In genomic region chr11:117908261-117908895, GRCh38 we compare ENCODE assay signal across 15 cellular contexts. TPM values are rescaled to one million over a fixed set of nuclear protein-coding genes. Genes with fewer than 3 reads are reported as not detected.
DNase-seq lines count a peak whose midpoint lies in the region; ATAC-seq and TF ChIP-seq lines count a peak whose summit lies in the region.
"Had no signal": no experiment of that assay in that cellular context is flagged by ENCODE, and none has a peak within 500 bp of the region (broad histone marks: within the 10 kb centered on the region; RNA-seq: fewer than 3 reads in every experiment).

No MANE protein-coding gene starts in this region.

- H3K27me3 Mint-ChIP-seq in endodermal cell (ENCODE audit: insufficient read depth): no peaks in the 10 kb centered on the region

- no peak for TF ChIP-seq CTCF in cardiac muscle cell (IDR thresholded peaks at IDR 0.05; ENCODE audit: low read depth, low read length)
- TF ChIP-seq CTCF in left ventricle myocardium inferior (IDR thresholded peaks at IDR 0.05; ENCODE audit: borderline replicate concordance): no peak
- peak; percentile 19 for TF ChIP-seq CTCF in endodermal cell (conservative IDR thresholded peaks at IDR 0.05)
- TF ChIP-seq CTCF in upper lobe of left lung (IDR thresholded peaks at IDR 0.05): no peak

- peak overlapping the region; percentile 52 for H3K27ac Mint-ChIP-seq in endodermal cell

- H3K4me1 Mint-ChIP-seq in endodermal cell: peaks cover 10% of the 10 kb centered on the region

- no peaks in the 10 kb centered on the region for H3K27me3 ChIP-seq in cardiac muscle cell
- H3K27me3 ChIP-seq in left ventricle myocardium inferior (ENCODE audit: low read depth): peaks cover 11% of the 10 kb centered on the region
- no peaks in the 10 kb centered on the region for H3K27me3 ChIP-seq in endodermal cell (ENCODE audit: control insufficient read depth, insufficient read depth, low read length, poor library complexity, severe bottlenecking)
- no peaks in the 10 kb centered on the region for H3K27me3 ChIP-seq in upper lobe of left lung
- H3K27me3 ChIP-seq: BLaER1 treated with 17β-estradiol and CSF1 and Interleukin-3, amounts not matched to agents 10 nM and 100 nM had no signal

- H3K4me3 ChIP-seq in cardiac muscle cell (no peak overlapping the region), left ventricle myocardium inferior (no peak overlapping the region), endodermal cell (ENCODE audit: low read length) (no peak overlapping the region), upper lobe of left lung (no peak overlapping the region)
- H3K4me3 ChIP-seq: BLaER1 treated with 17β-estradiol and CSF1 and Interleukin-3, amounts not matched to agents 10 nM and 100 nM; psoas muscle had no signal

- H3K4me1 ChIP-seq in cardiac muscle cell (ENCODE audit: low read depth) (peaks cover 29% of the 10 kb centered on the region), left ventricle myocardium inferior (peaks cover 6% of the 10 kb centered on the region), endodermal cell (ENCODE audit: control insufficient read depth, insufficient read depth, low read length) (no peaks in the 10 kb centered on the region), upper lobe of left lung (peaks cover 3 to 11% (median 5%) of the 10 kb centered on the region in 4 donors)
- H3K4me1 ChIP-seq: psoas muscle had no signal

- intact Hi-C loops in left ventricle myocardium inferior (cut with micrococcal nuclease): loop anchor here (10.0 kb wide), 1 partner anchor 64 kb away; no protein-coding TSS in a partner anchor

- H3K36me3 Mint-ChIP-seq in endodermal cell (ENCODE audit: low read depth): no peaks in the 10 kb centered on the region

- H3K9me3 ChIP-seq in cardiac muscle cell (ENCODE audit: low read depth): no peaks in the 10 kb centered on the region
- H3K9me3 ChIP-seq in left ventricle myocardium inferior (replicated peaks): no peaks in the 10 kb centered on the region
- no peaks in the 10 kb centered on the region for H3K9me3 ChIP-seq in endodermal cell (ENCODE audit: control insufficient read depth, low read length)
- no peaks in the 10 kb centered on the region for H3K9me3 ChIP-seq in upper lobe of left lung
- H3K9me3 ChIP-seq: BLaER1 treated with 17β-estradiol and CSF1 and Interleukin-3, amounts not matched to agents 10 nM and 100 nM; HAP-1; psoas muscle had no signal

- ATAC-seq in upper lobe of left lung (ENCODE audit: low FRiP score in 2 of 2) (no peak), GM18867 (IDR thresholded peaks at IDR 0.05; ENCODE audit: unreplicated experiment) (no peak), GM18519 (IDR thresholded peaks at IDR 0.05; ENCODE audit: low FRiP score, unreplicated experiment) (no peak)
- ATAC-seq: psoas muscle had no signal

- no peak overlapping the region for H3K4me3 Mint-ChIP-seq in endodermal cell

- no peaks in the 10 kb centered on the region for H3K9me3 Mint-ChIP-seq in endodermal cell

- 89% methylated on average over 12 to 16 of the region's 16 CpGs for WGBS in endodermal cell (ENCODE audit: insufficient coverage in 1 of 2, insufficient read length in 1 of 2), 2 experiments
- WGBS in upper lobe of left lung, 2 donors: 87 to 96% methylated on average over 13 to 15 of the region's 16 CpGs

- TF ChIP-seq POLR2A in upper lobe of left lung (IDR thresholded peaks at IDR 0.05): no peak

- no peak overlapping the region for H3K9ac ChIP-seq in endodermal cell (ENCODE audit: extremely low read depth, low read length, poor library complexity, severe bottlenecking)
- H3K9ac ChIP-seq: BLaER1 treated with 17β-estradiol and CSF1 and Interleukin-3, amounts not matched to agents 10 nM and 100 nM had no signal

- no peaks in the 10 kb centered on the region for H3K36me3 ChIP-seq in cardiac muscle cell
- no peaks in the 10 kb centered on the region for H3K36me3 ChIP-seq in left ventricle myocardium inferior
- no peaks in the 10 kb centered on the region for H3K36me3 ChIP-seq in endodermal cell (ENCODE audit: control insufficient read depth, insufficient read depth, low read length)
- H3K36me3 ChIP-seq in upper lobe of left lung: peaks cover 0 to 2% (median 0%) of the 10 kb centered on the region in 4 donors
- H3K36me3 ChIP-seq: BLaER1 treated with 17β-estradiol and CSF1 and Interleukin-3, amounts not matched to agents 10 nM and 100 nM; HAP-1 had no signal

- peak overlapping the region; percentile 51 for H3K27ac ChIP-seq in cardiac muscle cell
- no peak overlapping the region for H3K27ac ChIP-seq in left ventricle myocardium inferior (replicated peaks)
- H3K27ac ChIP-seq in endodermal cell (ENCODE audit: low read depth, low read length): no peak overlapping the region
- H3K27ac ChIP-seq in upper lobe of left lung: no peak overlapping the region
- H3K27ac ChIP-seq: BLaER1 treated with 17β-estradiol and CSF1 and Interleukin-3, amounts not matched to agents 10 nM and 100 nM; psoas muscle had no signal

- TF ChIP-seq EP300 in upper lobe of left lung (IDR thresholded peaks at IDR 0.05): no peak

- DNase-seq in cardiac muscle cell (ENCODE audit: low read depth in 1 of 2, low spot score in 1 of 2): no peak
- DNase-seq in left ventricle myocardium inferior: no peak
- DNase-seq in NOMO-1 treated with DMSO at 0.1 percent for 48 hours (lab: John Stamatoyannopoulos, UW; ENCODE audit: unreplicated experiment): peak; percentile 57
- DNase-seq in endodermal cell: peak; percentile 71
- peak; percentile 19 to 44 for DNase-seq in upper lobe of left lung
- no peak for DNase-seq in NCI-H82 (lab: John Stamatoyannopoulos, UW)
- DNase-seq: activated T-cell treated with anti-CD3 and anti-CD28 coated beads, Interleukin-2, amount 50 U/mL, for 48 hours; kidney glomerular epithelial cell; NCI-H226; stimulated activated CD4-positive, alpha-beta T cell treated with anti-CD3 and anti-CD28 coated beads, Interleukin-15, amount 100 ng/mL, for 24 hours had no signal

RNA-seq across cellular contexts. Expression of gene TMPRSS13, which starts 20.8 kb away (rescaled TPM):
- total RNA-seq in cardiac muscle cell (0.04 and 0.66 TPM in 2 replicates), left ventricle myocardium inferior (not detected), endodermal cell (1 to 10 TPM; 2.5 to 6.4 TPM), upper lobe of left lung (10 to 100 TPM in 2 of 6 donors, 1 to 10 TPM in 4; 4.6 to 26.2 (median 6.1) TPM)
- polyA plus RNA-seq in cardiac muscle cell: 0.40 TPM in 1 of 2 replicates, not detected in the other
- polyA plus RNA-seq in endodermal cell (2013, experiment 1 of 2): 0.61 TPM
- 0.46 TPM for polyA plus RNA-seq in endodermal cell (2013, experiment 2 of 2)
- total RNA-seq: psoas muscle had no signal
- polyA plus RNA-seq: psoas muscle had no signal

RNA-seq across cellular contexts. Expression of gene FXYD6, which starts 31.9 kb away (rescaled TPM):
- total RNA-seq in cardiac muscle cell: 324 and 403 TPM in 2 replicates
- 310 and 541 TPM in 2 replicates for polyA plus RNA-seq in cardiac muscle cell
- total RNA-seq in left ventricle myocardium inferior: 30.2 TPM
- total RNA-seq in endodermal cell: 10 to 100 TPM; 54.1 to 61.8 TPM
- 197 TPM for polyA plus RNA-seq in endodermal cell (2013, experiment 1 of 2)
- polyA plus RNA-seq in endodermal cell (2013, experiment 2 of 2): 184 TPM
- total RNA-seq in upper lobe of left lung: 10 to 100 TPM; 16.2 to 61.4 (median 33.8) TPM

Comparison
In these comparisons a context has a peak if more than half of its experiments do, and no peak if none do; other contexts are left out.
1. DNase-seq: peak in NOMO-1 treated with DMSO at 0.1 percent for 48 hours (single experiment), endodermal cell (single experiment) and upper lobe of left lung (2 of 2); none in cardiac muscle cell (0 of 2), left ventricle myocardium inferior (single experiment) and NCI-H82 (single experiment).